In genomic region chr15:100723323-100723801, GRCh38 we compare ENCODE assay signal across 16 cellular contexts.
A peak's percentile ranks its signal among the peaks of the same experiment; 100 is the strongest.
DNase-seq lines count a peak whose midpoint lies in the region; ATAC-seq and TF ChIP-seq lines count a peak whose summit lies in the region.
"Had no signal": no experiment of that assay in that cellular context is flagged by ENCODE, and none has a peak within 500 bp of the region (broad histone marks: within the 10 kb centered on the region; RNA-seq: fewer than 3 reads in every experiment).

No MANE protein-coding gene starts in this region.

- no peak overlapping the region for H2AFZ ChIP-seq in SK-N-SH (ENCODE audit: low read depth)

- H4K20me1 ChIP-seq in SK-N-SH (ENCODE audit: insufficient read depth): no peaks in the 10 kb centered on the region

- peak overlapping the region; percentile 66 for H3K4me3 Mint-ChIP-seq in MCF 10A (ENCODE audit: unreplicated experiment)
- H3K4me3 Mint-ChIP-seq: dendritic cell treated with granulocyte-macrophage colony-stimulating factor and Interleukin-4, amounts not matched to agents 40 ng/mL and 50 ng/mL, for 4 days; immature natural killer cell; naive B cell had no signal

- DNase-seq in SK-N-SH (no peak), MCF 10A (ENCODE audit: unreplicated experiment) (peak; percentile 29), vagina (ENCODE audit: extremely low spot score in 2 of 2) (peak in 1 of 2 donors; percentile 67), NCI-H1092 treated with DMSO at 0.1 percent for 48 hours (lab: John Stamatoyannopoulos, UW) (no peak)
- no peak for DNase-seq in stimulated activated naive CD4-positive, alpha-beta T cell treated with Interleukin-2 at 50 U/mL for 16 hours (lab: John Stamatoyannopoulos, UW)
- DNase-seq: 8988T, immature natural killer cell, naive B cell, NCI-H1694, NCI-H748 treated with DMSO at 0.1 percent for 48 hours, SIG-M5, substantia nigra had no signal

- H3K27me3 Mint-ChIP-seq in MCF 10A (ENCODE audit: insufficient read depth, unreplicated experiment): no peaks in the 10 kb centered on the region

- H3K27me3 ChIP-seq in SK-N-SH (ENCODE audit: insufficient read depth): no peaks in the 10 kb centered on the region
- no peaks in the 10 kb centered on the region for H3K27me3 ChIP-seq in vagina

- no peaks in the 10 kb centered on the region for H3K9me2 ChIP-seq in SK-N-SH

- H3K4me1 Mint-ChIP-seq in MCF 10A (ENCODE audit: insufficient read depth, unreplicated experiment): peaks cover 51% of the 10 kb centered on the region
- H3K4me1 Mint-ChIP-seq: immature natural killer cell had no signal

- no peak for TF ChIP-seq RAD21 in SK-N-SH (IDR thresholded peaks at IDR 0.05; ENCODE audit: low read length)

- POLR2A ChIA-PET in SK-N-SH (lab: Yijun Ruan, JAX) (no interaction called here), MCF 10A (lab: Yijun Ruan, JAX) (interaction anchor here (0.6 to 2.6 kb wide), 6 partner anchors 10 to 197 kb away, joined by 3 to 35 read pairs (median 4); no protein-coding TSS in a partner anchor)

- H3K79me2 ChIP-seq in SK-N-SH (ENCODE audit: insufficient read depth): no peaks in the 10 kb centered on the region

- H3K4me3 ChIP-seq in SK-N-SH (ENCODE audit: low read depth in 2 of 2, low read length in 1 of 2): no peak overlapping the region
- no peak overlapping the region for H3K4me3 ChIP-seq in mesodermal cell (ENCODE audit: extremely low read depth, insufficient read depth, low read length, poor library complexity, severe bottlenecking)
- H3K4me3 ChIP-seq in vagina: no peak overlapping the region

- no peaks in the 10 kb centered on the region for H3K36me3 ChIP-seq in SK-N-SH (replicated peaks in 1 of 2; ENCODE audit: control insufficient read depth in 1 of 2, insufficient read depth in 2 of 2, low read length in 1 of 2)
- H3K36me3 ChIP-seq in mesodermal cell (ENCODE audit: control insufficient read depth, insufficient read depth, low read length): no peaks in the 10 kb centered on the region
- H3K36me3 ChIP-seq in vagina: no peaks in the 10 kb centered on the region

- peak overlapping the region; percentile 85; the same call in 1 of the 2 replicates for H3K9ac ChIP-seq in SK-N-SH

- H3K9me3 ChIP-seq in SK-N-SH: no peaks in the 10 kb centered on the region
- no peaks in the 10 kb centered on the region for H3K9me3 ChIP-seq in mesodermal cell (ENCODE audit: control insufficient read depth, low read length)
- no peaks in the 10 kb centered on the region for H3K9me3 ChIP-seq in vagina

- CTCF ChIA-PET in SK-N-SH (lab: Yijun Ruan, JAX): no interaction called here
- CTCF ChIA-PET in MCF 10A (lab: Yijun Ruan, JAX): no interaction called here

- H3F3A ChIP-seq in SK-N-SH (replicated peaks; ENCODE audit: insufficient read depth): peaks cover 24% of the 10 kb centered on the region

- 86% methylated on average over 6 of the region's 6 CpGs for WGBS in SK-N-SH (ENCODE audit: low lambda C conversion rate)
- WGBS in mesodermal cell (ENCODE audit: insufficient coverage in 2 of 2), 2 experiments: 90 to 97% methylated on average over 3 to 4 of the region's 6 CpGs

- H3K4me1 ChIP-seq in SK-N-SH (ENCODE audit: control insufficient read depth in 1 of 2, insufficient read depth in 2 of 2, low read depth in 1 of 2, low read length in 1 of 2): peaks cover 7 to 35% of the 10 kb centered on the region in 2 experiments; a peak in 3 of 4 replicates
- H3K4me1 ChIP-seq in mesodermal cell (ENCODE audit: control insufficient read depth, insufficient read depth, low read length, poor library complexity, severe bottlenecking): peaks cover 57% of the 10 kb centered on the region
- peaks cover 50% of the 10 kb centered on the region for H3K4me1 ChIP-seq in vagina

- TF ChIP-seq POLR2A in vagina (IDR thresholded peaks at IDR 0.05): no peak

- ATAC-seq in SK-N-SH treated with all-trans-retinoic acid at 6 μM for 48 hours (no peak), HG02763 (IDR thresholded peaks at IDR 0.05; ENCODE audit: unreplicated experiment) (no peak)

- intact Hi-C loops in MCF 10A (cut with micrococcal nuclease) (loop anchor here (5.0 kb wide), 1 partner anchor 121 kb away; the partner anchor contains the start of genes ASB7 and LINS1), vagina (cut with DNase I) (no loop called here)

- H3K27ac ChIP-seq in SK-N-SH (ENCODE audit: low read depth in 2 of 2, low read length in 1 of 2) (peak overlapping the region in 1 of 2 experiments; percentile 100; a peak in 2 of 4 replicates), mesodermal cell (ENCODE audit: low read depth, low read length, severe bottlenecking) (peak overlapping the region; percentile 37), vagina (peak overlapping the region; percentile 85)

- TF ChIP-seq EP300 in SK-N-SH (IDR thresholded peaks at IDR 0.05; ENCODE audit: borderline replicate concordance in 1 of 2, low read depth in 1 of 2, low read length in 1 of 2): no peak

- H3K9me3 Mint-ChIP-seq in MCF 10A (ENCODE audit: unreplicated experiment): no peaks in the 10 kb centered on the region
- H3K9me3 Mint-ChIP-seq: dendritic cell treated with granulocyte-macrophage colony-stimulating factor and Interleukin-4, amounts not matched to agents 40 ng/mL and 50 ng/mL, for 4 days; immature natural killer cell had no signal

- BruUV-seq in MCF 10A (replicated peaks; lab: Mats Ljungman, UMichigan): no TSS peak

- TF ChIP-seq CTCF in SK-N-SH (IDR thresholded peaks at IDR 0.05): no peak
- no peak for TF ChIP-seq CTCF in MCF 10A (IDR thresholded peaks at IDR 0.05; ENCODE audit: unreplicated experiment)
- no peak for TF ChIP-seq CTCF in vagina (IDR thresholded peaks at IDR 0.05)

- no peak overlapping the region for H3K4me2 ChIP-seq in SK-N-SH

- peak overlapping the region; percentile 100 for H3K27ac Mint-ChIP-seq in MCF 10A (ENCODE audit: low read depth, unreplicated experiment)
- H3K27ac Mint-ChIP-seq: dendritic cell treated with granulocyte-macrophage colony-stimulating factor and Interleukin-4, amounts not matched to agents 40 ng/mL and 50 ng/mL, for 4 days; immature natural killer cell had no signal

- H3K36me3 Mint-ChIP-seq in MCF 10A (ENCODE audit: insufficient read depth, unreplicated experiment): peaks cover 11% of the 10 kb centered on the region
- H3K36me3 Mint-ChIP-seq: immature natural killer cell, naive B cell had no signal

TF ChIP-seq in SK-N-SH, 30 proteins besides CTCF, POLR2A, EP300 and RAD21 (continues in another document):
- TF ChIP-seq, protein P1, sequence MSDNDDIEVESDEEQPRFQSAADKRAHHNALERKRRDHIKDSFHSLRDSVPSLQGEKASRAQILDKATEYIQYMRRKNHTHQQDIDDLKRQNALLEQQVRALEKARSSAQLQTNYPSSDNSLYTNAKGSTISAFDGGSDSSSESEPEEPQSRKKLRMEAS (IDR thresholded peaks at IDR 0.05; ENCODE audit: low read depth): no peak
- TF ChIP-seq SMC3 (IDR thresholded peaks at IDR 0.05; ENCODE audit: low read depth, low read length) (no peak), YY1 (IDR thresholded peaks at IDR 0.05; ENCODE audit: low read depth) (no peak), FOXM1 (IDR thresholded peaks at IDR 0.05; ENCODE audit: low read depth) (no peak), ZBTB33 (IDR thresholded peaks at IDR 0.05; ENCODE audit: borderline replicate concordance, low read depth) (no peak), CHD2 (IDR thresholded peaks at IDR 0.05; ENCODE audit: low read length, partially characterized antibody) (no peak)

TF ChIP-seq in SK-N-SH treated with all-trans-retinoic acid at 6 μM for 48 hours, 23 proteins besides CTCF, POLR2A, EP300 and RAD21:
- TF ChIP-seq ZC3H10 (CRISPR knock-in tag; IDR thresholded peaks at IDR 0.05): no peak
- no peak for TF ChIP-seq CSRNP3 (CRISPR knock-in tag; IDR thresholded peaks at IDR 0.05)
- TF ChIP-seq ZFP3 (CRISPR knock-in tag; IDR thresholded peaks at IDR 0.05): no peak
- TF ChIP-seq GLIS3 (CRISPR knock-in tag; IDR thresholded peaks at IDR 0.05): no peak
- no peak for TF ChIP-seq ISL1 (CRISPR knock-in tag; IDR thresholded peaks at IDR 0.05)
- TF ChIP-seq POU6F1 (CRISPR knock-in tag; IDR thresholded peaks at IDR 0.05; ENCODE audit: borderline replicate concordance, low read depth): no peak
- TF ChIP-seq TOX (CRISPR knock-in tag; IDR thresholded peaks at IDR 0.05; ENCODE audit: borderline replicate concordance): no peak
TF ChIP-seq in SK-N-SH treated with all-trans-retinoic acid at 6 μM for 48 hours: peak in this region for 0.
